ENCODE assay signal across 1 cellular context in genomic region chr12:92938018-92938417, GRCh38.
TF ChIP-seq lines count a peak whose summit lies in the region.

No MANE protein-coding gene starts in this region.

TF ChIP-seq in SK-N-SH, 30 proteins besides CTCF, POLR2A, EP300 and RAD21 (continued from another document):
- no peak for TF ChIP-seq FOSL2 (IDR thresholded peaks at IDR 0.05; ENCODE audit: borderline replicate concordance, low read depth)
- TF ChIP-seq GATA2 (CRISPR knock-in tag; IDR thresholded peaks at IDR 0.05) = no peak
- TF ChIP-seq MAX (IDR thresholded peaks at IDR 0.05; ENCODE audit: low read depth) = no peak
- TF ChIP-seq ZBTB33 (IDR thresholded peaks at IDR 0.05; ENCODE audit: borderline replicate concordance, low read depth) = no peak
- TF ChIP-seq RFX5 (IDR thresholded peaks at IDR 0.05; ENCODE audit: low read length) = no peak
